9 cellular contexts compared by ENCODE assay signal in genomic region chr11:75445315-75445953, GRCh38. TPM values are rescaled to one million over a fixed set of nuclear protein-coding genes. Genes with fewer than 3 reads are reported as not detected.
A peak's percentile ranks its signal among the peaks of the same experiment; 100 is the strongest.
DNase-seq lines count a peak whose midpoint lies in the region; ATAC-seq, FAIRE-seq and TF ChIP-seq lines count a peak whose summit lies in the region.
"Had no signal": no experiment of that assay in that cellular context is flagged by ENCODE, and none has a peak within 500 bp of the region (broad histone marks: within the 10 kb centered on the region; RNA-seq: fewer than 3 reads in every experiment).

No MANE protein-coding gene starts in this region.

- peaks cover 0 to 3% (median 1%) of the 10 kb centered on the region in 4 donors for H3K4me1 Mint-ChIP-seq in naive thymus-derived CD8-positive, alpha-beta T cell
- H3K4me1 Mint-ChIP-seq: IgD-negative memory B cell had no signal

- POLR2A ChIA-PET in naive thymus-derived CD8-positive, alpha-beta T cell (lab: Charles Lee): interaction anchor here (1.4 to 1.8 kb wide), 2 partner anchors 80 to 87 kb away, joined by 4 to 6 read pairs; partner anchors contain the start of gene GDPD5

- peak; percentile 94 for TF ChIP-seq CTCF in epithelial cell of proximal tubule (conservative IDR thresholded peaks at IDR 0.05; ENCODE audit: low read depth, low read length)

- H3K27me3 Mint-ChIP-seq in naive thymus-derived CD8-positive, alpha-beta T cell: no peaks in the 10 kb centered on the region
- H3K27me3 Mint-ChIP-seq: IgD-negative memory B cell had no signal

- no peak overlapping the region for H3K4me3 Mint-ChIP-seq in naive thymus-derived CD8-positive, alpha-beta T cell
- H3K4me3 Mint-ChIP-seq: IgD-negative memory B cell had no signal

- ATAC-seq in naive thymus-derived CD8-positive, alpha-beta T cell: peak; percentile 85 to 96
- no peak for ATAC-seq in HG03135 (IDR thresholded peaks at IDR 0.05; ENCODE audit: unreplicated experiment)

- no peak overlapping the region for H3K27ac Mint-ChIP-seq in naive thymus-derived CD8-positive, alpha-beta T cell
- H3K27ac Mint-ChIP-seq: IgD-negative memory B cell had no signal

- no peak overlapping the region for H3K4me3 ChIP-seq in epithelial cell of proximal tubule (ENCODE audit: low read depth, low read length)

- FAIRE-seq in GM18507 (lab: Jason Lieb, UNC): peak; percentile 88

- no peaks in the 10 kb centered on the region for H3K9me3 Mint-ChIP-seq in naive thymus-derived CD8-positive, alpha-beta T cell
- H3K9me3 Mint-ChIP-seq: IgD-negative memory B cell had no signal

- peak; percentile 82 for DNase-seq in AG20443 (ENCODE audit: low spot score)
- DNase-seq in GM18507 (ENCODE audit: extremely low spot score, insufficient read length, low read depth): peak; percentile 57
- peak; percentile 25 for DNase-seq in NCI-H526 treated with DMSO at 0.1 percent for 48 hours (lab: John Stamatoyannopoulos, UW)
- peak; percentile 56 for DNase-seq in activated CD8-positive, alpha-beta memory T cell treated with anti-CD3 and anti-CD28 coated beads, Interleukin-2, amount 50 U/mL, for 24 hours (ENCODE audit: extremely low read depth)
- no peak for DNase-seq in epithelial cell of proximal tubule (ENCODE audit: low read depth)
- peak; percentile 47 to 85 (median 66) for DNase-seq in naive thymus-derived CD8-positive, alpha-beta T cell
- DNase-seq in stimulated activated naive CD4-positive, alpha-beta T cell treated with Interleukin-2 at 50 U/mL for 16 hours (lab: John Stamatoyannopoulos, UW): peak; percentile 64

- peaks cover 0 to 2% (median 0%) of the 10 kb centered on the region in 3 donors for H3K36me3 Mint-ChIP-seq in naive thymus-derived CD8-positive, alpha-beta T cell

RNA-seq across cellular contexts. Expression of gene KLHL35, which starts 12.4 kb away (rescaled TPM):
- total RNA-seq in epithelial cell of proximal tubule: 1.4 and 3.3 TPM in 2 replicates
- total RNA-seq in naive thymus-derived CD8-positive, alpha-beta T cell: 1 to 10 TPM in 1 of 2 experiments, under 1 TPM in 1; 0.66 to 1.3 TPM
- polyA plus RNA-seq in naive thymus-derived CD8-positive, alpha-beta T cell: 1 to 10 TPM in 1 of 3 donors, under 1 TPM in 2; 0.38 to 1.2 (median 0.74) TPM

RNA-seq across cellular contexts. Expression of gene RPS3, which starts 46.1 kb away (rescaled TPM):
- total RNA-seq in epithelial cell of proximal tubule: 3,041 and 3,442 TPM in 2 replicates
- 1,000 to 10,000 TPM; 5,159 to 5,268 TPM for total RNA-seq in naive thymus-derived CD8-positive, alpha-beta T cell
- polyA plus RNA-seq in naive thymus-derived CD8-positive, alpha-beta T cell: 1,000 to 10,000 TPM; 6,922 to 7,216 (median 7,023) TPM
